Comparison of ENCODE assay signal across 38 cellular contexts in the genomic region with DNA sequence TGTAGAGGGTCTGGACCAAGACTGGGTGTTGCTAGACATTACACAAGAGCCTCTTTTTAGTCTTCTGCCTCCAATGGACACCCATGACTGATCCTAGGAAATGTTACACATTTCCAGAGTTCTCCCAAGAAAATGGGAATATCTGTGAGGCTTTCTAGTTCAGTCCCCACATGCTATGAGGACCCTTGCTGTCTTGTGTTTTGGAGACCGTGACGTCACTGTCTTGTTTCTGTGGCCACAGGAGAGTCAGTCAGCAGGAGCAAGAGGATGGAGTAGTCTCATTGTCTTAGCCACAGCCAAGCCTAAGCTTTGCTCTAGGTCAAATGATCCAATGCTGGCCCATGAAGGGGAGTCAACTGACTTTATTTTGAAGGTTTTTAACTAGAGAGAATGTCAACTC.
"Had no signal": no experiment of that assay in that cellular context is flagged by ENCODE, and none has a peak within 500 bp of the region (broad histone marks: within the 10 kb centered on the region; RNA-seq: fewer than 3 reads in every experiment).

No MANE protein-coding gene starts in this region.

- H3K27ac ChIP-seq: adrenal gland, ascending aorta, body of pancreas, brain microvascular endothelial cell, breast epithelium, cardiac muscle cell had no signal

- H3K27me3 Mint-ChIP-seq: activated naive CD4-positive, alpha-beta T cell treated with anti-CD3 and anti-CD28 coated beads, Interleukin-2, amount 50 U/mL, for 24 hours; activated naive CD8-positive, alpha-beta T cell treated with anti-CD3 and anti-CD28 coated beads for 36 hours; activated naive CD8-positive, alpha-beta T cell treated with anti-CD3 and anti-CD28 coated beads, Interleukin-2, amount 10 ng/mL, durations not matched to agents 7 days and 5 days; activated naive CD8-positive, alpha-beta T cell treated with anti-CD3 and anti-CD28 coated beads, Interleukin-2, amount 50 U/mL, for 24 hours; activated T-cell treated with anti-CD3 and anti-CD28 coated beads, Interleukin-2, amount 50 U/mL, for 24 hours; activated T-helper 17 cell treated with anti-CD3 and anti-CD28 coated beads, Interleukin-2, amount 50 U/mL, for 72 hours; central memory CD8-positive, alpha-beta T cell had no signal

- H3K4me1 Mint-ChIP-seq: activated naive CD4-positive, alpha-beta T cell treated with anti-CD3 and anti-CD28 coated beads, Interleukin-2, amount 50 U/mL, for 24 hours; activated naive CD8-positive, alpha-beta T cell treated with anti-CD3 and anti-CD28 coated beads for 36 hours; activated naive CD8-positive, alpha-beta T cell treated with anti-CD3 and anti-CD28 coated beads, Interleukin-2, amount 10 ng/mL, durations not matched to agents 7 days and 5 days; activated naive CD8-positive, alpha-beta T cell treated with anti-CD3 and anti-CD28 coated beads, Interleukin-2, amount 50 U/mL, for 24 hours; activated T-helper 17 cell treated with anti-CD3 and anti-CD28 coated beads, Interleukin-2, amount 50 U/mL, for 72 hours; central memory CD8-positive, alpha-beta T cell had no signal

- DNase-seq: activated effector memory CD4-positive, alpha-beta T cell treated with anti-CD3 and anti-CD28 coated beads, Interleukin-2, amount 50 U/mL, for 16 hours; activated effector memory CD4-positive, alpha-beta T cell treated with Interleukin-2 at 50 U/mL for 16 hours; activated gamma-delta T cell; activated gamma-delta T cell treated with Interleukin-2 at 50 U/mL for 16 hours; activated naive CD4-positive, alpha-beta T cell; activated naive CD4-positive, alpha-beta T cell treated with anti-CD3 and anti-CD28 coated beads for 36 hours; activated naive CD4-positive, alpha-beta T cell treated with anti-CD3 and anti-CD28 coated beads, Interleukin-2, amount 50 U/mL, for 16 hours; activated naive CD4-positive, alpha-beta T cell treated with Interleukin-2 at 50 U/mL for 16 hours; activated naive CD8-positive, alpha-beta T cell treated with anti-CD3 and anti-CD28 coated beads for 36 hours; activated naive CD8-positive, alpha-beta T cell treated with anti-CD3 and anti-CD28 coated beads, Interleukin-2, amount 10 ng/mL, durations not matched to agents 7 days and 5 days; activated naive CD8-positive, alpha-beta T cell treated with anti-CD3 and anti-CD28 coated beads, Interleukin-2, amount 50 U/mL, for 24 hours; activated T-cell treated with anti-CD3 and anti-CD28 coated beads, Interleukin-2, amount 50 U/mL, for 1 hour; activated T-cell treated with anti-CD3 and anti-CD28 coated beads, Interleukin-2, amount 50 U/mL, for 24 hours; activated T-cell treated with anti-CD3 and anti-CD28 coated beads, Interleukin-2, amount 50 U/mL, for 4 hours; activated T-cell treated with anti-CD3 and anti-CD28 coated beads, Interleukin-2, amount 50 U/mL, for 48 hours; activated T-cell treated with anti-CD3 and anti-CD28 coated beads, Interleukin-2, amount 50 U/mL, for 72 hours; adrenal gland; amniotic stem cell; amygdala; anterior cingulate cortex; aorta; body of pancreas; brain microvascular endothelial cell; caudate nucleus; central memory CD4-positive, alpha-beta T cell; cerebellar nuclear complex had no signal

- H3K9me3 ChIP-seq: adrenal gland, ascending aorta, body of pancreas had no signal

- H3K4me3 Mint-ChIP-seq: activated naive CD4-positive, alpha-beta T cell treated with anti-CD3 and anti-CD28 coated beads for 36 hours; activated naive CD4-positive, alpha-beta T cell treated with anti-CD3 and anti-CD28 coated beads, Interleukin-2, amount 50 U/mL, for 24 hours; activated naive CD8-positive, alpha-beta T cell; activated naive CD8-positive, alpha-beta T cell treated with anti-CD3 and anti-CD28 coated beads for 36 hours; activated naive CD8-positive, alpha-beta T cell treated with anti-CD3 and anti-CD28 coated beads, Interleukin-2, amount 10 ng/mL, durations not matched to agents 7 days and 5 days; activated naive CD8-positive, alpha-beta T cell treated with anti-CD3 and anti-CD28 coated beads, Interleukin-2, amount 50 U/mL, for 24 hours; activated T-cell treated with anti-CD3 and anti-CD28 coated beads, Interleukin-2, amount 50 U/mL, for 24 hours; activated T-cell treated with anti-CD3 and anti-CD28 coated beads, Interleukin-2, amount 50 U/mL, for 4 hours; activated T-cell treated with anti-CD3 and anti-CD28 coated beads, Interleukin-2, amount 50 U/mL, for 72 hours; activated T-helper 1 cell treated with anti-CD3 and anti-CD28 coated beads, Interleukin-12 subunit alpha, Interleukin-12 subunit beta, Interleukin-2, Interleukin-4 antibody, amounts not matched to agents 30 ng/mL and 10 ng/mL and 1 ng/mL, durations not matched to agents 14 hours and 24 hours and 36 hours; activated T-helper 17 cell treated with anti-CD3 and anti-CD28 coated beads, Interleukin-2, amount 50 U/mL, for 72 hours; brain; central memory CD8-positive, alpha-beta T cell had no signal

- FAIRE-seq: astrocyte had no signal

- H3K27me3 ChIP-seq: adrenal gland, ascending aorta, body of pancreas, brain microvascular endothelial cell, breast epithelium, cardiac muscle cell had no signal

- H3K4me1 ChIP-seq: adrenal gland, ascending aorta, body of pancreas, breast epithelium had no signal

- ATAC-seq: activated naive CD4-positive, alpha-beta T cell treated with anti-CD3 and anti-CD28 coated beads, Interleukin-2, amount 50 U/mL, for 72 hours; activated naive CD8-positive, alpha-beta T cell treated with anti-CD3 and anti-CD28 coated beads, Interleukin-2, amount 50 U/mL, for 24 hours; activated T-cell treated with anti-CD3 and anti-CD28 coated beads, Interleukin-2, amount 50 U/mL, for 4 hours; activated T-cell treated with anti-CD3 and anti-CD28 coated beads, Interleukin-2, amount 50 U/mL, for 72 hours; activated T-helper 17 cell treated with anti-CD3 and anti-CD28 coated beads, Interleukin-2, amount 50 U/mL, for 72 hours; body of pancreas had no signal

- H3K27ac Mint-ChIP-seq: activated naive CD4-positive, alpha-beta T cell treated with anti-CD3 and anti-CD28 coated beads for 36 hours; activated naive CD4-positive, alpha-beta T cell treated with anti-CD3 and anti-CD28 coated beads, Interleukin-2, amount 50 U/mL, for 24 hours; activated naive CD4-positive, alpha-beta T cell treated with anti-CD3 and anti-CD28 coated beads, Interleukin-2, amount 50 U/mL, for 72 hours; activated naive CD8-positive, alpha-beta T cell; activated naive CD8-positive, alpha-beta T cell treated with anti-CD3 and anti-CD28 coated beads for 36 hours; activated naive CD8-positive, alpha-beta T cell treated with anti-CD3 and anti-CD28 coated beads, Interleukin-2, amount 10 ng/mL, durations not matched to agents 7 days and 5 days; activated naive CD8-positive, alpha-beta T cell treated with anti-CD3 and anti-CD28 coated beads, Interleukin-2, amount 50 U/mL, for 24 hours; activated T-cell treated with anti-CD3 and anti-CD28 coated beads, Interleukin-2, amount 50 U/mL, for 24 hours; activated T-cell treated with anti-CD3 and anti-CD28 coated beads, Interleukin-2, amount 50 U/mL, for 72 hours; activated T-helper 1 cell treated with anti-CD3 and anti-CD28 coated beads, Interleukin-12 subunit alpha, Interleukin-12 subunit beta, Interleukin-2, Interleukin-4 antibody, amounts not matched to agents 30 ng/mL and 10 ng/mL and 1 ng/mL, durations not matched to agents 14 hours and 24 hours and 36 hours; activated T-helper 17 cell treated with anti-CD3 and anti-CD28 coated beads, Interleukin-2, amount 50 U/mL, for 72 hours; activated T-helper 2 cell treated with anti-CD3 and anti-CD28 coated beads, Interferon-gamma antibody, Interleukin-2, Interleukin-4, amounts not matched to agents 10 μg/mL and 5 μg/mL and 100 μg/mL, durations not matched to agents 14 hours and 24 hours and 36 hours; brain had no signal

- H3K36me3 Mint-ChIP-seq: activated naive CD4-positive, alpha-beta T cell treated with anti-CD3 and anti-CD28 coated beads, Interleukin-2, amount 50 U/mL, for 24 hours; activated naive CD4-positive, alpha-beta T cell treated with anti-CD3 and anti-CD28 coated beads, Interleukin-2, amount 50 U/mL, for 72 hours; activated naive CD8-positive, alpha-beta T cell; activated naive CD8-positive, alpha-beta T cell treated with anti-CD3 and anti-CD28 coated beads for 36 hours; activated naive CD8-positive, alpha-beta T cell treated with anti-CD3 and anti-CD28 coated beads, Interleukin-2, amount 10 ng/mL, durations not matched to agents 7 days and 5 days; brain had no signal

- H3K36me3 ChIP-seq: adrenal gland, ascending aorta, brain microvascular endothelial cell, breast epithelium, cardiac muscle cell had no signal

- H3K4me3 ChIP-seq: adrenal gland, ascending aorta, body of pancreas, breast epithelium, cardiac muscle cell had no signal
